In the genomic region with DNA sequence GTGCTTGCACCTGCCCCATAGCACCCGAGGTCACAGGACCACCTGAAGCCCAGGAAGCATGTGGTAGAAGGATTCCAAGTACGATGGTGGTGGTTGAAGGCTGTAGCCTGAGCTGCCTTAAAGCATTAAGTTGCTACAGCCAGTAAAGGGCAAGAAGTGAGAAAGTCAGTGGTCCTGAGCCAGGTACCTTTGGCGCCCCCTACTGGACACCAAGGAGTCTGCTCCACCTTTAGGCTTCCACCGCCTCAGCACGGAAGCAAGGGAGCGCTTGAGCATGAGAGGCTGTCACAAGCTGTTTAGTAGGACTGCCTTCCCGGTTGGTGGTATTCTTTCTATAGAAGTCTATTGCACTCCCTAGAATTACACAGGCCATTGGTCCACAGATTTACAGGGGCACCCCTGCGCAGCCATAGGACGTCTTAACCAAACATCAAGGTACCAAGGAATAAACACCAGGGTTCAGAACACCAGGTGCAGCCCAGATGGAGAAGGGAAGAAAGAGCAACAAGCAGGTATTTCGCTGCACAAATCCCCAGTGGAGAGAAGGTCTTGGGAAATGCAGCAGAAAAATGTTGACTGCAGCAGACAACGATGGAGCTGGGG, we compare ENCODE assay signal across 2 cellular contexts.
TF ChIP-seq lines count a peak whose summit lies in the region.

No MANE protein-coding gene starts in this region.

TF ChIP-seq in HCT116, 20 proteins besides CTCF, POLR2A, EP300 and RAD21 (continued from another document):
- TF ChIP-seq, protein P1, sequence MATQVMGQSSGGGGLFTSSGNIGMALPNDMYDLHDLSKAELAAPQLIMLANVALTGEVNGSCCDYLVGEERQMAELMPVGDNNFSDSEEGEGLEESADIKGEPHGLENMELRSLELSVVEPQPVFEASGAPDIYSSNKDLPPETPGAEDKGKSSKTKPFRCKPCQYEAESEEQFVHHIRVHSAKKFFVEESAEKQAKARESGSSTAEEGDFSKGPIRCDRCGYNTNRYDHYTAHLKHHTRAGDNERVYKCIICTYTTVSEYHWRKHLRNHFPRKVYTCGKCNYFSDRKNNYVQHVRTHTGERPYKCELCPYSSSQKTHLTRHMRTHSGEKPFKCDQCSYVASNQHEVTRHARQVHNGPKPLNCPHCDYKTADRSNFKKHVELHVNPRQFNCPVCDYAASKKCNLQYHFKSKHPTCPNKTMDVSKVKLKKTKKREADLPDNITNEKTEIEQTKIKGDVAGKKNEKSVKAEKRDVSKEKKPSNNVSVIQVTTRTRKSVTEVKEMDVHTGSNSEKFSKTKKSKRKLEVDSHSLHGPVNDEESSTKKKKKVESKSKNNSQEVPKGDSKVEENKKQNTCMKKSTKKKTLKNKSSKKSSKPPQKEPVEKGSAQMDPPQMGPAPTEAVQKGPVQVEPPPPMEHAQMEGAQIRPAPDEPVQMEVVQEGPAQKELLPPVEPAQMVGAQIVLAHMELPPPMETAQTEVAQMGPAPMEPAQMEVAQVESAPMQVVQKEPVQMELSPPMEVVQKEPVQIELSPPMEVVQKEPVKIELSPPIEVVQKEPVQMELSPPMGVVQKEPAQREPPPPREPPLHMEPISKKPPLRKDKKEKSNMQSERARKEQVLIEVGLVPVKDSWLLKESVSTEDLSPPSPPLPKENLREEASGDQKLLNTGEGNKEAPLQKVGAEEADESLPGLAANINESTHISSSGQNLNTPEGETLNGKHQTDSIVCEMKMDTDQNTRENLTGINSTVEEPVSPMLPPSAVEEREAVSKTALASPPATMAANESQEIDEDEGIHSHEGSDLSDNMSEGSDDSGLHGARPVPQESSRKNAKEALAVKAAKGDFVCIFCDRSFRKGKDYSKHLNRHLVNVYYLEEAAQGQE (IDR thresholded peaks at IDR 0.05; ENCODE audit: low read depth), result no peak
- TF ChIP-seq SP1 (IDR thresholded peaks at IDR 0.05; ENCODE audit: low read depth) (no peak), FOSL1 (IDR thresholded peaks at IDR 0.05; ENCODE audit: low read depth) (no peak)
TF ChIP-seq in HCT116: peak in this region for 0.

TF ChIP-seq in neural cell, 6 proteins besides CTCF, POLR2A, EP300 and RAD21:
- TF ChIP-seq, protein P1 (IDR thresholded peaks at IDR 0.05; ENCODE audit: borderline replicate concordance), result no peak
- TF ChIP-seq SMC3 (conservative IDR thresholded peaks at IDR 0.05; ENCODE audit: poor library complexity) (peak; percentile 39), MXI1 (conservative IDR thresholded peaks at IDR 0.05; ENCODE audit: poor library complexity, severe bottlenecking) (no peak), EZH2 (IDR thresholded peaks at IDR 0.05; ENCODE audit: borderline replicate concordance, insufficient read depth, low read length, poor library complexity, severe bottlenecking) (no peak)
